ENCODE assay signal across 1 cellular context in the genomic region with DNA sequence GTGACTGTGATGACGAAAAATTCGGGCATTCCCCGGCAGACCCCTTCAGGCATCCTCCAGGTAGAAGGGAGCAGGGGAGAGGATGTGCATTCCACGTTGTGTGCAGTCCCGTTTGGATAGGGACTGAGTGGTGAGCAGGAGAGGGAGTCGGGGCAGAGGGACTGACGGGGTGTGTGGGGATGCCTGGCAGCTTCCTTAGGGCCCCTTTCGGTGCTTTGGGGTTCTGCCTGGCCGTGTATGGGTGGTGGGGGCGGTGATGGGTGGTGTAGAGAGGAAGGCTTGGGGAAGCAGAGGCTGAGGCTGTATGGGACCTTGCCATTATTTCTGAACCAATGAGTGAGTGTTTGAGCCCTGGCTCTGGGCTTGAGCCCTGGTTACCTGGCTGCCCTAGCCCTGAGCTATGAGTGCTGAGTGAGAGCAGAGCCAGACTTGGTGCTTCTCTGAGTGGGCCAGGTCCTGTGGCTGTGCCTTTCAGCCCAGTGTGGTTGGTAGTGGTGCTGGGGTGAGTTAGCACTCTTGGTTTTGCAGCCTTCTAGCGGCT.
TF ChIP-seq lines count a peak whose summit lies in the region.

No MANE protein-coding gene starts in this region.

TF ChIP-seq in WTC11, 78 proteins besides CTCF, POLR2A, EP300 and RAD21 (continued from another document):
- TF ChIP-seq CBFB (CRISPR knock-in tag; IDR thresholded peaks at IDR 0.05; ENCODE audit: low read depth): no peak
- TF ChIP-seq, protein P1, sequence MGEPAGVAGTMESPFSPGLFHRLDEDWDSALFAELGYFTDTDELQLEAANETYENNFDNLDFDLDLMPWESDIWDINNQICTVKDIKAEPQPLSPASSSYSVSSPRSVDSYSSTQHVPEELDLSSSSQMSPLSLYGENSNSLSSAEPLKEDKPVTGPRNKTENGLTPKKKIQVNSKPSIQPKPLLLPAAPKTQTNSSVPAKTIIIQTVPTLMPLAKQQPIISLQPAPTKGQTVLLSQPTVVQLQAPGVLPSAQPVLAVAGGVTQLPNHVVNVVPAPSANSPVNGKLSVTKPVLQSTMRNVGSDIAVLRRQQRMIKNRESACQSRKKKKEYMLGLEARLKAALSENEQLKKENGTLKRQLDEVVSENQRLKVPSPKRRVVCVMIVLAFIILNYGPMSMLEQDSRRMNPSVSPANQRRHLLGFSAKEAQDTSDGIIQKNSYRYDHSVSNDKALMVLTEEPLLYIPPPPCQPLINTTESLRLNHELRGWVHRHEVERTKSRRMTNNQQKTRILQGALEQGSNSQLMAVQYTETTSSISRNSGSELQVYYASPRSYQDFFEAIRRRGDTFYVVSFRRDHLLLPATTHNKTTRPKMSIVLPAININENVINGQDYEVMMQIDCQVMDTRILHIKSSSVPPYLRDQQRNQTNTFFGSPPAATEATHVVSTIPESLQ (CRISPR knock-in tag; IDR thresholded peaks at IDR 0.05): no peak
TF ChIP-seq in WTC11: peak in this region for 0.
